In genomic region chr2:67854103-67854502, GRCh38 we compare ENCODE assay signal across 25 cellular contexts.
DNase-seq lines count a peak whose midpoint lies in the region; ATAC-seq lines count a peak whose summit lies in the region.
"Had no signal": no experiment of that assay in that cellular context is flagged by ENCODE, and none has a peak within 500 bp of the region (broad histone marks: within the 10 kb centered on the region; RNA-seq: fewer than 3 reads in every experiment).

No MANE protein-coding gene starts in this region.

- peak; percentile 12 to 55 for DNase-seq in NCI-H2081 (lab: John Stamatoyannopoulos, UW)
- no peak for DNase-seq in NCI-H2081 treated with DMSO at 0.1 percent for 48 hours (lab: John Stamatoyannopoulos, UW)
- peak; percentile 87 for DNase-seq in NCI-H1105 treated with DMSO at 0.1 percent for 48 hours (lab: John Stamatoyannopoulos, UW)
- peak; percentile 58 for DNase-seq in RPMI7951 (ENCODE audit: low read depth)
- peak; percentile 65 for DNase-seq in left kidney (ENCODE audit: low read depth, low spot score)
- DNase-seq in mesenteric fat pad (ENCODE audit: low spot score): no peak
- no peak for DNase-seq in HUDEP-2 (lab: John Stamatoyannopoulos, UW; ENCODE audit: unreplicated experiment in 76 of 76)
- DNase-seq in left lobe of liver (ENCODE audit: low spot score): no peak
- DNase-seq: 8988T; activated CD4-positive, CD25-positive, alpha-beta regulatory T cell treated with anti-CD3 and anti-CD28 coated beads, Interleukin-2, amount 50 U/mL, for 72 hours; activated T-cell treated with anti-CD3 and anti-CD28 coated beads, Interleukin-2, amount 50 U/mL, for 4 hours; AML-193; CD8-positive, alpha-beta memory T cell; effector CD4-positive, alpha-beta T cell; left ventricle myocardium inferior; midbrain; naive thymus-derived CD8-positive, alpha-beta T cell; NCI-H1092 treated with DMSO at 0.1 percent for 48 hours; PC-3; retina; Right ventricle myocardium superior; spleen; stimulated activated CD4-positive, alpha-beta T cell treated with anti-CD3 and anti-CD28 coated beads, Interleukin-2, amount 100 ng/mL, for 48 hours had no signal

- ATAC-seq in left lobe of liver: no peak
- ATAC-seq: activated T-cell treated with anti-CD3 and anti-CD28 coated beads, Interleukin-2, amount 50 U/mL, for 4 hours; foreskin keratinocyte; naive thymus-derived CD8-positive, alpha-beta T cell; PC-3; stimulated activated effector memory CD8-positive, alpha-beta T cell treated with anti-CD3 and anti-CD28 coated beads, Interleukin-12 subunit alpha, Interleukin-12 subunit beta, amount 100 ng/mL, for 72 hours had no signal

Comparison
In these comparisons a context has a peak if more than half of its experiments do, and no peak if none do; other contexts are left out.
1. DNase-seq: peak in NCI-H2081 (2 of 2), NCI-H1105 treated with DMSO at 0.1 percent for 48 hours (single experiment), RPMI7951 (single experiment) and left kidney (single experiment); none in NCI-H2081 treated with DMSO at 0.1 percent for 48 hours (single experiment), mesenteric fat pad (single experiment), HUDEP-2 (0 of 76) and left lobe of liver (single experiment).